Comparison of ENCODE assay signal across 8 cellular contexts in genomic region chr17:45370949-45371413, GRCh38. TPM values are rescaled to one million over a fixed set of nuclear protein-coding genes. Genes with fewer than 3 reads are reported as not detected.
DNase-seq lines count a peak whose midpoint lies in the region; ATAC-seq and TF ChIP-seq lines count a peak whose summit lies in the region.

No MANE protein-coding gene starts in this region.

- intact Hi-C loops in dorsolateral prefrontal cortex (cut with DNase I) (no loop called here), OCI-LY7 (cut with micrococcal nuclease; ENCODE audit: unreplicated experiment) (no loop called here)

- H4K20me1 ChIP-seq in OCI-LY7 (ENCODE audit: insufficient read depth, low read length): no peaks in the 10 kb centered on the region

- H3K4me3 ChIP-seq in NB4 (ENCODE audit: low read depth, low read length) (peak overlapping the region; percentile 13), dorsolateral prefrontal cortex (peak overlapping the region in 32 of 59 donors; percentile 29 to 59 (median 43)), parathyroid adenoma (ENCODE audit: low read depth, low read length) (no peak overlapping the region), OCI-LY7 (ENCODE audit: low read depth, low read length, poor library complexity, severe bottlenecking) (no peak overlapping the region)

- peak; percentile 75 for DNase-seq in ELR (ENCODE audit: low read depth)
- peak; percentile 49 for DNase-seq in NB4 (ENCODE audit: low read depth)
- DNase-seq in dorsolateral prefrontal cortex: peak in 3 of 10 donors; percentile 5 to 17 (median 15)
- DNase-seq in activated gamma-delta T cell treated with Interleukin-2 at 50 U/mL for 16 hours: no peak
- no peak for DNase-seq in OCI-LY7 (ENCODE audit: low spot score)

- TF ChIP-seq CTCF in NB4 (IDR thresholded peaks at IDR 0.05; ENCODE audit: low read depth, low read length) (no peak), dorsolateral prefrontal cortex (IDR thresholded peaks at IDR 0.05 in 54 of 56, conservative IDR thresholded peaks at IDR 0.05 in 2 of 56; ENCODE audit: low read depth in 1 of 56, partially characterized antibody in 56 of 56) (no peak), parathyroid adenoma (IDR thresholded peaks at IDR 0.05) (no peak), OCI-LY7 (conservative IDR thresholded peaks at IDR 0.05; ENCODE audit: low read length) (no peak)

- POLR2A ChIA-PET in OCI-LY7 (lab: Charles Lee): no interaction called here

- no peak for TF ChIP-seq POLR2A in NB4 (IDR thresholded peaks at IDR 0.05; ENCODE audit: extremely low read depth, insufficient read length)

- peak overlapping the region in 22 of 59 donors; percentile 6 to 80 (median 52) for H3K27ac ChIP-seq in dorsolateral prefrontal cortex
- H3K27ac ChIP-seq in parathyroid adenoma: no peak overlapping the region
- no peak overlapping the region for H3K27ac ChIP-seq in OCI-LY7 (ENCODE audit: low read depth, low read length, poor library complexity, severe bottlenecking)

- CTCF ChIA-PET in OCI-LY7 (lab: Charles Lee; ENCODE audit: unreplicated experiment): no interaction called here

- H3K27me3 ChIP-seq in dorsolateral prefrontal cortex: peaks cover 0 to 5% (median 0%) of the 10 kb centered on the region in 45 donors
- no peaks in the 10 kb centered on the region for H3K27me3 ChIP-seq in parathyroid adenoma (ENCODE audit: control insufficient read depth, insufficient read depth, low read length)

- H3K9me3 ChIP-seq in parathyroid adenoma (ENCODE audit: control insufficient read depth, low read length) (no peaks in the 10 kb centered on the region), OCI-LY7 (ENCODE audit: low read length) (no peaks in the 10 kb centered on the region)

- no peak overlapping the region for H3K4me2 ChIP-seq in parathyroid adenoma (ENCODE audit: low read length)
- no peak overlapping the region for H3K4me2 ChIP-seq in OCI-LY7 (ENCODE audit: low read length)

- H3K79me2 ChIP-seq in parathyroid adenoma (no peaks in the 10 kb centered on the region), OCI-LY7 (ENCODE audit: insufficient read depth, low read depth, low read length) (no peaks in the 10 kb centered on the region)

- H3K9ac ChIP-seq in parathyroid adenoma: no peak overlapping the region

- H2AFZ ChIP-seq in parathyroid adenoma (peak overlapping the region; percentile 100), OCI-LY7 (ENCODE audit: low read length) (no peak overlapping the region)

- ATAC-seq in GM18861 (IDR thresholded peaks at IDR 0.05; ENCODE audit: unreplicated experiment) (no peak), HG03135 (IDR thresholded peaks at IDR 0.05; ENCODE audit: unreplicated experiment) (no peak)

- H3K36me3 ChIP-seq in parathyroid adenoma (ENCODE audit: control insufficient read depth, insufficient read depth, low read length): no peaks in the 10 kb centered on the region
- no peaks in the 10 kb centered on the region for H3K36me3 ChIP-seq in OCI-LY7 (ENCODE audit: insufficient read depth, low read length)

- H3K4me1 ChIP-seq in parathyroid adenoma (peaks cover 12% of the 10 kb centered on the region), OCI-LY7 (ENCODE audit: insufficient read depth, low read length, poor library complexity, severe bottlenecking) (no peaks in the 10 kb centered on the region)

- H3K9me2 ChIP-seq in OCI-LY7 (ENCODE audit: insufficient read depth, low read length): no peaks in the 10 kb centered on the region

- BruUV-seq in OCI-LY7 (replicated peaks; lab: Mats Ljungman, UMichigan): no TSS peak

RNA-seq across cellular contexts. Expression of gene MAP3K14, which starts 54.2 kb away (rescaled TPM):
- total RNA-seq in dorsolateral prefrontal cortex (10 to 100 TPM in 53 of 120 experiments, 1 to 10 TPM in 67; 5.4 to 21.7 (median 9.8) TPM), OCI-LY7 (2022) (21.2 and 22.8 TPM in 2 replicates)
- total RNA-seq in OCI-LY7 (2014; rRNA removed; shearing (Covaris generic)): 7.1 and 12.3 TPM in 2 replicates

Comparison
In these comparisons a context has a peak if more than half of its experiments do, and no peak if none do; other contexts are left out.
1. DNase-seq: peak in ELR (single experiment) and NB4 (single experiment); none in activated gamma-delta T cell treated with Interleukin-2 at 50 U/mL for 16 hours (single experiment) and OCI-LY7 (single experiment).
2. H3K4me3 ChIP-seq: peak in NB4 (single experiment) and dorsolateral prefrontal cortex (32 of 59); none in parathyroid adenoma (single experiment) and OCI-LY7 (single experiment).